In the genomic region with DNA sequence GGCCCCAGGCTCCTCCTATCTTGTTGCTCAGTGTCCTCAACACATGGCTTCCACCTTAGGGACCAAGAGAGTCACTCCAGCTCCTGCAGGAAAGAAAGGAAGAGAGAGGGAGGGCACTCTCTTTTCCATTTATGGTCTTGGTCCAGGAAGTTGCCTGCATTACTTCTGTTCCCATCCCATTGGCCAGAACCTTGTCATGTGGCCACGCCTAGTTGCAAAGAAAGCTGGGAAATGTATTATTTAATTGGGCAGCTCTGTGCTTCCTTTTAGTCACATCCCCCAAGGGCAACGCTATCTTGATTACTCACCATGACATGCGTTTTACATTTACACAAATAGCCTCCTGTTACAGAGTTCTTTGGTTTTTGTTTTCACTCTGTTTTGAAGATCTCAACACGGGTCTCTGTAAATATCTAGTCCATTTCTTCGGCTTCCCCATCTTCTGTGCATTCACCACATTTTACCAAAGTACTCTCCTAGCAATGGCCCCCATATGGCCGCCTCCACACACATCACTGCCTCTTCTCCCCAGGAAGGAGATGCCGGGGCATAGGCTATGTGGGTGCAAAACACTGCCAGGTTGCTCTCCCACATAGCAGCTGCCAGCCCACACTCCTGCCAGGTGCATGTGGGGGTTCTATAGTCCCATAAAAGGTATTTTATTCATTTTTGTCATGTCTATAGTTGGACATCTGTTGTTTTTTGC, we compare ENCODE assay signal across 8 cellular contexts. TPM values are rescaled to one million over a fixed set of nuclear protein-coding genes. Genes with fewer than 3 reads are reported as not detected.
A peak's percentile ranks its signal among the peaks of the same experiment; 100 is the strongest.
DNase-seq lines count a peak whose midpoint lies in the region; ATAC-seq, FAIRE-seq and TF ChIP-seq lines count a peak whose summit lies in the region.

No MANE protein-coding gene starts in this region.

- H3K27me3 ChIP-seq in A673 (replicated peaks; ENCODE audit: insufficient read depth, low read depth, low read length, poor library complexity) (no peaks in the 10 kb centered on the region), PC-3 (ENCODE audit: low read length) (no peaks in the 10 kb centered on the region), H1 (replicated peaks in 1 of 4; ENCODE audit: control insufficient read depth in 3 of 4, extremely low read depth in 1 of 4, insufficient read depth in 3 of 4, low read length in 3 of 4) (no peaks in the 10 kb centered on the region)
- H3K27me3 ChIP-seq in CD4-positive, alpha-beta memory T cell (ENCODE audit: insufficient read depth, low read length), result no peaks in the 10 kb centered on the region

- no peak overlapping the region for H3K4ac ChIP-seq in H1 (replicated peaks; ENCODE audit: insufficient read length, low read depth, low read length)

- H2AFZ ChIP-seq in PC-3 (ENCODE audit: low read length) (peak overlapping the region; percentile 33), H1 (ENCODE audit: low read length) (peak overlapping the region; percentile 70; the same call in 1 of the 2 replicates)

- no peaks in the 10 kb centered on the region for H3K9me2 ChIP-seq in PC-3 (replicated peaks; ENCODE audit: low read length)

- BruUV-seq in A673 (replicated peaks; lab: Mats Ljungman, UMichigan) (no TSS peak), PC-3 (replicated peaks; lab: Mats Ljungman, UMichigan) (TSS peak; percentile 82)

- intact Hi-C loops in A673 (cut with micrococcal nuclease; ENCODE audit: unreplicated experiment) (loop anchor here (5.0 kb wide), 1 partner anchor 235 kb away; no protein-coding TSS in a partner anchor), PC-3 (cut with micrococcal nuclease) (loop anchor here (1.0 to 2.0 kb wide), 4 partner anchors 61 to 229 kb away; partner anchors contain the start of gene NCOA3)
- intact Hi-C loops in CD4-positive, alpha-beta memory T cell (cut with micrococcal nuclease), result no loop called here

- H3K36me3 ChIP-seq in A673 (ENCODE audit: insufficient read depth, low read length, poor library complexity, severe bottlenecking) (no peaks in the 10 kb centered on the region), PC-3 (ENCODE audit: low read depth, low read length) (no peaks in the 10 kb centered on the region), H1 (ENCODE audit: control insufficient read depth in 2 of 4, insufficient read depth in 4 of 4, low read length in 3 of 4) (no peaks in the 10 kb centered on the region)
- no peaks in the 10 kb centered on the region for H3K36me3 ChIP-seq in CD4-positive, alpha-beta memory T cell (ENCODE audit: insufficient read depth, low read length)

- H4K20me1 ChIP-seq in PC-3 (ENCODE audit: low read length), result no peaks in the 10 kb centered on the region
- no peaks in the 10 kb centered on the region for H4K20me1 ChIP-seq in H1 (replicated peaks in 1 of 2; ENCODE audit: control insufficient read depth in 1 of 2, insufficient read depth in 2 of 2, low read length in 2 of 2)

- TF ChIP-seq RAD21 in H1 (IDR thresholded peaks at IDR 0.05 in 1 of 2, conservative IDR thresholded peaks at IDR 0.05 in 1 of 2; ENCODE audit: low read depth in 2 of 2, low read length in 2 of 2), result no peak

- peaks cover 0 to 6% (median 0%) of the 10 kb centered on the region in 8 donors for H3K9me3 Mint-ChIP-seq in CD4-positive, alpha-beta memory T cell

- CTCF ChIA-PET in A673 (lab: Charles Lee), result interaction anchor here (0.6 to 1.4 kb wide), 3 partner anchors 8 to 196 kb away, joined by 3 to 4 read pairs (median 3); no protein-coding TSS in a partner anchor
- CTCF ChIA-PET in PC-3 (lab: Charles Lee), result interaction anchor here (1.9 kb wide), 1 partner anchor 8 kb away, joined by 7 read pairs; no protein-coding TSS in a partner anchor
- CTCF ChIA-PET in H1 (lab: Charles Lee; ENCODE audit: partially characterized antibody), result interaction anchor here (0.9 to 3.8 kb wide), 8 partner anchors 8 to 196 kb away, joined by 3 to 17 read pairs (median 4); no protein-coding TSS in a partner anchor
- CTCF ChIA-PET in CD4-positive, alpha-beta memory T cell (lab: Charles Lee; ENCODE audit: partially characterized antibody), result interaction anchor here (0.7 to 1.5 kb wide), 3 partner anchors 8 to 119 kb away, joined by 3 to 5 read pairs (median 4); no protein-coding TSS in a partner anchor

- H3K4me3 Mint-ChIP-seq in CD4-positive, alpha-beta memory T cell, result no peak overlapping the region

- H3K23me2 ChIP-seq in H1 (ENCODE audit: low read depth, low read length), result no peaks in the 10 kb centered on the region; the same call in 1 of the 2 replicates

- TF ChIP-seq POLR2A in H1 (IDR thresholded peaks at IDR 0.05; ENCODE audit: control extremely low read depth in 1 of 2, low read depth in 2 of 2, low read length in 2 of 2), result no peak

- H3K4me3 ChIP-seq in A673 (ENCODE audit: low read depth, low read length, poor library complexity, severe bottlenecking) (no peak overlapping the region), PC-3 (ENCODE audit: low read length) (peak overlapping the region; percentile 57), H1 (ENCODE audit: extremely low read depth in 1 of 4, insufficient read depth in 2 of 4, low read depth in 3 of 4, low read length in 4 of 4) (no peak overlapping the region)
- H3K4me3 ChIP-seq in CD4-positive, alpha-beta memory T cell (ENCODE audit: low read length in 2 of 2), result no peak overlapping the region

- H3F3A ChIP-seq in PC-3 (ENCODE audit: low read length, unreplicated experiment), result peaks cover 11% of the 10 kb centered on the region

- H2BK12ac ChIP-seq in H1 (ENCODE audit: low read depth, low read length), result no peak overlapping the region

- no peak overlapping the region for H4K91ac ChIP-seq in H1 (replicated peaks; ENCODE audit: insufficient read length, low read length)

- peak overlapping the region; percentile 12 for H4K5ac ChIP-seq in H1 (ENCODE audit: insufficient read length, low read depth, low read length)

- H3K23ac ChIP-seq in H1 (ENCODE audit: insufficient read length), result no peak overlapping the region

- no peak overlapping the region for H2BK120ac ChIP-seq in H1 (replicated peaks; ENCODE audit: low read depth, low read length)

- peak; percentile 82 for ATAC-seq in PC-3
- ATAC-seq in omental fat pad (ENCODE audit: low FRiP score), result peak; percentile 48
- no peak for ATAC-seq in GM19397 (IDR thresholded peaks at IDR 0.05; ENCODE audit: unreplicated experiment)

- 86% methylated on average over 7 of the region's 7 CpGs; no CpG with 5 or more reads in 1 of the 2 experiments for WGBS in H1 (ENCODE audit: extremely low coverage in 1 of 2, insufficient coverage in 1 of 2, insufficient read length in 1 of 2, insufficient replicate concordance in 2 of 2, low coverage in 1 of 2, low lambda C conversion rate in 2 of 2, missing lambda C conversion rate in 1 of 2), 2 experiments

- H3K9me3 ChIP-seq in A673 (ENCODE audit: low read depth, low read length, poor library complexity, severe bottlenecking) (no peaks in the 10 kb centered on the region), PC-3 (ENCODE audit: low read length) (no peaks in the 10 kb centered on the region), H1 (ENCODE audit: insufficient read depth in 2 of 2, low read depth in 1 of 2, low read length in 1 of 2) (no peaks in the 10 kb centered on the region; a peak in 1 of 4 replicates)
- no peaks in the 10 kb centered on the region for H3K9me3 ChIP-seq in CD4-positive, alpha-beta memory T cell (ENCODE audit: control insufficient read depth in 1 of 2, low read length in 2 of 2)

- TF ChIP-seq CTCF in A673 (conservative IDR thresholded peaks at IDR 0.05; ENCODE audit: low read depth, low read length) (no peak), PC-3 (conservative IDR thresholded peaks at IDR 0.05; ENCODE audit: low read depth, low read length) (no peak), H1 (IDR thresholded peaks at IDR 0.05; ENCODE audit: control extremely low read depth in 1 of 3, insufficient read depth in 1 of 3, low read depth in 1 of 3, low read length in 3 of 3) (no peak), omental fat pad (IDR thresholded peaks at IDR 0.05) (no peak)

- H3K27ac ChIP-seq in A673 (ENCODE audit: low read depth, low read length, poor library complexity, severe bottlenecking), result no peak overlapping the region
- peak overlapping the region; percentile 97 for H3K27ac ChIP-seq in PC-3 (ENCODE audit: low read length)
- no peak overlapping the region for H3K27ac ChIP-seq in H1 (ENCODE audit: low read depth, low read length)
- no peak overlapping the region for H3K27ac ChIP-seq in CD4-positive, alpha-beta memory T cell (ENCODE audit: low read depth, low read length)

- H3K9ac ChIP-seq in PC-3 (ENCODE audit: low read length) (peak overlapping the region; percentile 89), H1 (replicated peaks in 1 of 4; ENCODE audit: extremely low read depth in 1 of 4, low read depth in 3 of 4, low read length in 3 of 4) (no peak overlapping the region)

- no peaks in the 10 kb centered on the region for H3K4me1 Mint-ChIP-seq in CD4-positive, alpha-beta memory T cell

- H2AK5ac ChIP-seq in H1 (ENCODE audit: low read depth, low read length), result no peak overlapping the region

- H3K79me1 ChIP-seq in H1 (ENCODE audit: low read depth, low read length), result no peaks in the 10 kb centered on the region

- H3K36me3 Mint-ChIP-seq in CD4-positive, alpha-beta memory T cell, result no peaks in the 10 kb centered on the region

- no peak overlapping the region for H4K8ac ChIP-seq in H1 (ENCODE audit: extremely low read depth, insufficient read depth, low read length)

- no peak overlapping the region for H3K27ac Mint-ChIP-seq in CD4-positive, alpha-beta memory T cell

- TF ChIP-seq EP300 in H1 (IDR thresholded peaks at IDR 0.05; ENCODE audit: borderline replicate concordance in 1 of 2, low read depth in 2 of 2, low read length in 2 of 2), result no peak

- no peak overlapping the region; the same call in 1 of the 2 replicates for H2BK5ac ChIP-seq in H1 (ENCODE audit: low read depth, low read length)

- H3K79me2 ChIP-seq in PC-3 (ENCODE audit: low read length) (no peaks in the 10 kb centered on the region), H1 (ENCODE audit: control insufficient read depth in 1 of 2, insufficient read depth in 2 of 2, low read length in 2 of 2) (no peaks in the 10 kb centered on the region)

- no peaks in the 10 kb centered on the region for H3K27me3 Mint-ChIP-seq in CD4-positive, alpha-beta memory T cell

- H3K14ac ChIP-seq in H1 (ENCODE audit: insufficient read length), result no peak overlapping the region

- POLR2A ChIA-PET in A673 (lab: Charles Lee; ENCODE audit: low non-redundant PET) (interaction anchor here (0.5 kb wide), 1 partner anchor 66 kb away, joined by 5 read pairs; no protein-coding TSS in a partner anchor), PC-3 (lab: Charles Lee; ENCODE audit: unreplicated experiment) (interaction anchor here (0.5 to 1.6 kb wide), 4 partner anchors 33 to 229 kb away, joined by 3 to 10 read pairs (median 6); partner anchors contain the start of genes NCOA3 and ZMYND8), H1 (lab: Charles Lee; ENCODE audit: partially characterized antibody) (interaction anchor here (0.9 to 1.0 kb wide), 2 partner anchors 28 to 116 kb away, joined by 3 to 4 read pairs; no protein-coding TSS in a partner anchor)
- POLR2A ChIA-PET in CD4-positive, alpha-beta memory T cell (lab: Charles Lee; ENCODE audit: partially characterized antibody), result no interaction called here

- H3K56ac ChIP-seq in H1 (replicated peaks; ENCODE audit: insufficient read length, low read depth, low read length), result no peak overlapping the region

- H2BK15ac ChIP-seq in H1 (ENCODE audit: low read length), result no peak overlapping the region

- H2BK20ac ChIP-seq in H1 (ENCODE audit: low read length), result no peak overlapping the region

- peak overlapping the region; percentile 82 for H3K4me2 ChIP-seq in PC-3 (ENCODE audit: low read length)
- H3K4me2 ChIP-seq in H1 (ENCODE audit: insufficient read depth in 1 of 2, low read depth in 2 of 2, low read length in 2 of 2), result no peak overlapping the region

- no peak overlapping the region for H3K18ac ChIP-seq in H1 (ENCODE audit: extremely low read depth, low read length)

- peak; percentile 79 for DNase-seq in A673 (ENCODE audit: low spot score)
- no peak for DNase-seq in GM18507 (ENCODE audit: extremely low spot score, insufficient read length, low read depth)
- DNase-seq in PC-3, result peak; percentile 99
- DNase-seq in H1 (ENCODE audit: low read depth in 1 of 2, low spot score in 2 of 2), result no peak
- no peak for DNase-seq in omental fat pad (ENCODE audit: low spot score)
- no peak for DNase-seq in CD4-positive, alpha-beta memory T cell
- no peak for DNase-seq in ecto neural progenitor cell (ENCODE audit: low spot score)

- H3K4me1 ChIP-seq in A673 (ENCODE audit: insufficient read depth, low read length, poor library complexity, severe bottlenecking) (no peaks in the 10 kb centered on the region), PC-3 (ENCODE audit: insufficient read depth, low read length) (peaks cover 37% of the 10 kb centered on the region), H1 (replicated peaks in 1 of 4; ENCODE audit: control insufficient read depth in 3 of 4, insufficient read depth in 4 of 4, low read length in 3 of 4) (no peaks in the 10 kb centered on the region)
- H3K4me1 ChIP-seq in CD4-positive, alpha-beta memory T cell (ENCODE audit: insufficient read depth, low read length), result no peaks in the 10 kb centered on the region

- FAIRE-seq in GM18507 (lab: Jason Lieb, UNC) (peak; percentile 69), H1 (lab: Jason Lieb, UNC) (no peak)

RNA-seq across cellular contexts. Expression of gene ZMYND8, which starts 35.7 kb away (rescaled TPM):
- 31.3 and 35.2 TPM in 2 replicates for total RNA-seq in A673 (2021)
- total RNA-seq in PC-3 (2014; rRNA removed), result 11.6 and 12.8 TPM in 2 replicates
- total RNA-seq in H1 (2021; fragmentation: NEBNext Ultra II Directional; extraction: Animal tissue kit (Norgen Biotek cat#: 25700)), result 163 TPM in 2 replicates
- 50.5 and 58.5 TPM in 2 replicates for polyA plus RNA-seq in H1 (2011; rRNA removed)
- polyA plus RNA-seq in H1 (2011; cell fraction: cytosol; rRNA removed), result 66.1 TPM
- 123 TPM for polyA plus RNA-seq in H1 (2011; cell fraction: nucleus; rRNA removed)
- polyA plus RNA-seq in H1 (2012, experiment 1 of 2), result 71.7 to 113 TPM (median 77.5 TPM) in 4 replicates
- 9.8 TPM for polyA plus RNA-seq in H1 (2012, experiment 2 of 2)
- 70.7 TPM for polyA plus RNA-seq in H1 (2013, experiment 1 of 2)
- polyA plus RNA-seq in H1 (2013, experiment 2 of 2), result 69.6 TPM
- 67.9 and 102 TPM in 2 replicates for polyA minus RNA-seq in H1 (2011; rRNA and poly(A)+ RNA removed)
- 53.2 TPM for polyA minus RNA-seq in H1 (2011; cell fraction: cytosol; rRNA and poly(A)+ RNA removed)
- 91.2 TPM for polyA minus RNA-seq in H1 (2011; cell fraction: nucleus; rRNA and poly(A)+ RNA removed)
- total RNA-seq in omental fat pad, result 10 to 100 TPM; 22.7 to 44.5 (median 28.6) TPM
- total RNA-seq in CD4-positive, alpha-beta memory T cell, result 10 to 100 TPM; 47.7 to 48.5 TPM
- polyA plus RNA-seq in CD4-positive, alpha-beta memory T cell, result 10 to 100 TPM in 1 of 2 donors, 1 to 10 TPM in 1; 3.5 to 20.1 TPM

Comparison
In these comparisons a context has a peak if more than half of its experiments do, and no peak if none do; other contexts are left out.
1. DNase-seq: peak in A673 (single experiment) and PC-3 (single experiment); none in GM18507 (single experiment), H1 (0 of 2), omental fat pad (single experiment), CD4-positive, alpha-beta memory T cell (0 of 5) and ecto neural progenitor cell (single experiment).